Comparison of ENCODE assay signal across 8 cellular contexts in genomic region chr12:48680861-48681260, GRCh38. TPM values are rescaled to one million over a fixed set of nuclear protein-coding genes. Genes with fewer than 3 reads are reported as not detected.
A peak's percentile ranks its signal among the peaks of the same experiment; 100 is the strongest.
DNase-seq lines count a peak whose midpoint lies in the region; ATAC-seq and TF ChIP-seq lines count a peak whose summit lies in the region.
"Had no signal": no experiment of that assay in that cellular context is flagged by ENCODE, and none has a peak within 500 bp of the region (broad histone marks: within the 10 kb centered on the region; RNA-seq: fewer than 3 reads in every experiment).

No MANE protein-coding gene starts in this region.

- H3K27me3 Mint-ChIP-seq in activated T-helper 1 cell treated with anti-CD3 and anti-CD28 coated beads, Interleukin-12 subunit alpha, Interleukin-12 subunit beta, Interleukin-2, Interleukin-4 antibody, amounts not matched to agents 30 ng/mL and 10 ng/mL and 1 ng/mL, durations not matched to agents 14 hours and 24 hours and 36 hours (ENCODE audit: insufficient read depth), result no peaks in the 10 kb centered on the region
- no peaks in the 10 kb centered on the region for H3K27me3 Mint-ChIP-seq in stimulated activated naive CD8-positive, alpha-beta T cell treated with anti-CD3 and anti-CD28 coated beads, Interleukin-15, amount 100 ng/mL, for 72 hours

- no peaks in the 10 kb centered on the region for H3K9me3 ChIP-seq in iPS-18c (ENCODE audit: control insufficient read depth, insufficient read depth, low read length)

- H3K4me3 ChIP-seq in HL-60 (replicated peaks; ENCODE audit: insufficient read depth, low read length), result peak overlapping the region; percentile 74
- peak overlapping the region; percentile 100 for H3K4me3 ChIP-seq in iPS-18c (ENCODE audit: insufficient read depth, low read depth, low read length)
- no peak overlapping the region for H3K4me3 ChIP-seq in lower leg skin (ENCODE audit: low read depth, poor library complexity, severe bottlenecking)

- H3K27me3 ChIP-seq in HL-60 (ENCODE audit: insufficient read depth, poor library complexity, severe bottlenecking), result no peaks in the 10 kb centered on the region

- WGBS in lower leg skin, 2 donors, result 72 to 75% methylated on average over 13 of the region's 13 CpGs

- intact Hi-C loops in activated T-helper 1 cell treated with anti-CD3 and anti-CD28 coated beads, Interleukin-12 subunit alpha, Interleukin-12 subunit beta, Interleukin-2, Interleukin-4 antibody, amounts not matched to agents 30 ng/mL and 10 ng/mL and 1 ng/mL, durations not matched to agents 14 hours and 24 hours and 36 hours (cut with micrococcal nuclease), result loop anchor here (5.0 kb wide), 1 partner anchor 1721 kb away; the partner anchor contains the start of gene LARP4
- intact Hi-C loops in lower leg skin (cut with DNase I; ENCODE audit: low total_unique reads), result no loop called here

- TF ChIP-seq POLR2A in lower leg skin (IDR thresholded peaks at IDR 0.05), result no peak

- peaks cover 40% of the 10 kb centered on the region for H3K36me3 Mint-ChIP-seq in activated T-helper 1 cell treated with anti-CD3 and anti-CD28 coated beads, Interleukin-12 subunit alpha, Interleukin-12 subunit beta, Interleukin-2, Interleukin-4 antibody, amounts not matched to agents 30 ng/mL and 10 ng/mL and 1 ng/mL, durations not matched to agents 14 hours and 24 hours and 36 hours (ENCODE audit: low read depth)

- H3K4me1 Mint-ChIP-seq in activated T-helper 1 cell treated with anti-CD3 and anti-CD28 coated beads, Interleukin-12 subunit alpha, Interleukin-12 subunit beta, Interleukin-2, Interleukin-4 antibody, amounts not matched to agents 30 ng/mL and 10 ng/mL and 1 ng/mL, durations not matched to agents 14 hours and 24 hours and 36 hours (ENCODE audit: low read depth), result peaks cover 51% of the 10 kb centered on the region
- peaks cover 48% of the 10 kb centered on the region for H3K4me1 Mint-ChIP-seq in stimulated activated naive CD8-positive, alpha-beta T cell treated with anti-CD3 and anti-CD28 coated beads, Interleukin-15, amount 100 ng/mL, for 72 hours

- peak overlapping the region; percentile 96 for H3K27ac Mint-ChIP-seq in activated T-helper 1 cell treated with anti-CD3 and anti-CD28 coated beads, Interleukin-12 subunit alpha, Interleukin-12 subunit beta, Interleukin-2, Interleukin-4 antibody, amounts not matched to agents 30 ng/mL and 10 ng/mL and 1 ng/mL, durations not matched to agents 14 hours and 24 hours and 36 hours
- H3K27ac Mint-ChIP-seq in stimulated activated naive CD8-positive, alpha-beta T cell treated with anti-CD3 and anti-CD28 coated beads, Interleukin-15, amount 100 ng/mL, for 72 hours, result peak overlapping the region; percentile 42 to 62

- H3K4me3 Mint-ChIP-seq in activated T-helper 1 cell treated with anti-CD3 and anti-CD28 coated beads, Interleukin-12 subunit alpha, Interleukin-12 subunit beta, Interleukin-2, Interleukin-4 antibody, amounts not matched to agents 30 ng/mL and 10 ng/mL and 1 ng/mL, durations not matched to agents 14 hours and 24 hours and 36 hours, result peak overlapping the region; percentile 99
- H3K4me3 Mint-ChIP-seq in stimulated activated naive CD8-positive, alpha-beta T cell treated with anti-CD3 and anti-CD28 coated beads, Interleukin-15, amount 100 ng/mL, for 72 hours, result peak overlapping the region; percentile 90 to 91

- no peak for TF ChIP-seq CTCF in HL-60 (IDR thresholded peaks at IDR 0.05; ENCODE audit: insufficient read depth, low read length)
- no peak for TF ChIP-seq CTCF in lower leg skin (IDR thresholded peaks at IDR 0.05)

- peak overlapping the region; percentile 92 for H3K27ac ChIP-seq in HL-60 (replicated peaks)

- DNase-seq in HL-60 (ENCODE audit: low read depth in 1 of 2, low spot score in 1 of 2) (no peak), NCI-H446 treated with DMSO at 0.1 percent for 48 hours (lab: John Stamatoyannopoulos, UW) (no peak), iPS-NIHi11 (ENCODE audit: low spot score) (no peak), lower leg skin (ENCODE audit: low spot score in 2 of 2) (no peak)
- no peak for DNase-seq in activated T-helper 1 cell treated with anti-CD3 and anti-CD28 coated beads, Interleukin-12 subunit alpha, Interleukin-12 subunit beta, Interleukin-2, Interleukin-4 antibody, amounts not matched to agents 30 ng/mL and 10 ng/mL and 1 ng/mL, durations not matched to agents 14 hours and 24 hours and 36 hours (ENCODE audit: low spot score)
- no peak for DNase-seq in stimulated activated naive CD8-positive, alpha-beta T cell treated with anti-CD3 and anti-CD28 coated beads, Interleukin-15, amount 100 ng/mL, for 72 hours
- DNase-seq: T1000 had no signal

- no peak for ATAC-seq in stimulated activated naive CD8-positive, alpha-beta T cell treated with anti-CD3 and anti-CD28 coated beads, Interleukin-15, amount 100 ng/mL, for 72 hours

- H3K9me3 Mint-ChIP-seq in activated T-helper 1 cell treated with anti-CD3 and anti-CD28 coated beads, Interleukin-12 subunit alpha, Interleukin-12 subunit beta, Interleukin-2, Interleukin-4 antibody, amounts not matched to agents 30 ng/mL and 10 ng/mL and 1 ng/mL, durations not matched to agents 14 hours and 24 hours and 36 hours, result no peaks in the 10 kb centered on the region
- no peaks in the 10 kb centered on the region for H3K9me3 Mint-ChIP-seq in stimulated activated naive CD8-positive, alpha-beta T cell treated with anti-CD3 and anti-CD28 coated beads, Interleukin-15, amount 100 ng/mL, for 72 hours

RNA-seq across cellular contexts. Expression of gene KANSL2, which starts 1.2 kb away (rescaled TPM):
- total RNA-seq in activated T-helper 1 cell treated with anti-CD3 and anti-CD28 coated beads, Interleukin-12 subunit alpha, Interleukin-12 subunit beta, Interleukin-2, Interleukin-4 antibody, amounts not matched to agents 30 ng/mL and 10 ng/mL and 1 ng/mL, durations not matched to agents 14 hours and 24 hours and 36 hours, result 65.3 and 66.4 TPM in 2 replicates
- total RNA-seq in lower leg skin, result 100 to 1,000 TPM in 1 of 4 donors, 10 to 100 TPM in 3; 45.9 to 106 (median 60.6) TPM

RNA-seq across cellular contexts. Expression of gene CCNT1, which starts 35.6 kb away (rescaled TPM):
- total RNA-seq in activated T-helper 1 cell treated with anti-CD3 and anti-CD28 coated beads, Interleukin-12 subunit alpha, Interleukin-12 subunit beta, Interleukin-2, Interleukin-4 antibody, amounts not matched to agents 30 ng/mL and 10 ng/mL and 1 ng/mL, durations not matched to agents 14 hours and 24 hours and 36 hours, result 67.2 and 67.7 TPM in 2 replicates
- 10 to 100 TPM; 19.3 to 34.9 (median 31.5) TPM for total RNA-seq in lower leg skin
